Comparison of ENCODE assay signal across 22 cellular contexts in genomic region chr2:182416191-182416590, GRCh38. TPM values are rescaled to one million over a fixed set of nuclear protein-coding genes. Genes with fewer than 3 reads are reported as not detected.
"Had no signal": no experiment of that assay in that cellular context is flagged by ENCODE, and none has a peak within 500 bp of the region (broad histone marks: within the 10 kb centered on the region; RNA-seq: fewer than 3 reads in every experiment).

No MANE protein-coding gene starts in this region.

- H3K4me1 ChIP-seq: Peyer's patch had no signal

- H3K4me3 ChIP-seq: Peyer's patch had no signal

- H3K36me3 ChIP-seq: Peyer's patch had no signal

- DNase-seq: activated B cell treated with CpG ODN at 0.5 μM for 24 hours; activated CD4-positive, alpha-beta memory T cell treated with anti-CD3 and anti-CD28 coated beads for 36 hours; activated CD4-positive, alpha-beta T cell treated with anti-CD3 and anti-CD28 coated beads, Interleukin-2, amount 10 ng/mL, durations not matched to agents 7 days and 5 days; activated CD8-positive, alpha-beta memory T cell treated with anti-CD3 and anti-CD28 coated beads for 24 hours; activated gamma-delta T cell; activated naive CD4-positive, alpha-beta T cell treated with anti-CD3 and anti-CD28 coated beads for 36 hours; activated T-cell treated with anti-CD3 and anti-CD28 coated beads for 4 hours; activated T-cell treated with anti-CD3 and anti-CD28 coated beads, Interleukin-2, amount 50 U/mL, for 48 hours; amygdala; NCI-H1092; NCI-H1417; NCI-H2029 treated with DMSO at 0.1 percent for 48 hours; NCI-H69; NK-92 treated with Interleukin-12 subunit alpha and Interleukin-12 subunit beta, amount 100 ng/mL, for 24 hours; OCI-M1; Peyer's patch; SHP77 treated with DMSO at 0.1 percent for 48 hours; T-helper 9 cell had no signal

- H3K9me3 ChIP-seq: Peyer's patch had no signal

- H3K27ac ChIP-seq: KMS-11, Peyer's patch, RWPE1 had no signal

- H3K27me3 ChIP-seq: Peyer's patch had no signal

- ATAC-seq: activated T-helper 17 cell treated with anti-CD3 and anti-CD28 coated beads, Interleukin-2, amount 50 U/mL, for 72 hours had no signal

RNA-seq across cellular contexts. Expression of gene PDE1A, which starts 10.6 kb away (rescaled TPM):
- total RNA-seq: activated B cell treated with CpG ODN at 0.5 μM for 24 hours; activated CD4-positive, alpha-beta memory T cell treated with anti-CD3 and anti-CD28 coated beads for 36 hours; activated CD4-positive, alpha-beta T cell treated with anti-CD3 and anti-CD28 coated beads, Interleukin-2, amount 10 ng/mL, durations not matched to agents 7 days and 5 days; activated naive CD4-positive, alpha-beta T cell treated with anti-CD3 and anti-CD28 coated beads for 36 hours; activated T-helper 17 cell treated with anti-CD3 and anti-CD28 coated beads, Interleukin-2, amount 50 U/mL, for 72 hours; SK-MEL-5 had no signal
